20 cellular contexts compared by ENCODE assay signal in genomic region chr2:224183086-224183485, GRCh38.
"Had no signal": no experiment of that assay in that cellular context is flagged by ENCODE, and none has a peak within 500 bp of the region (broad histone marks: within the 10 kb centered on the region; RNA-seq: fewer than 3 reads in every experiment).

No MANE protein-coding gene starts in this region.

- H3K27ac ChIP-seq: ascending aorta, KMS-11, WERI-Rb-1 had no signal

- H3K4me3 Mint-ChIP-seq: activated CD4-positive, alpha-beta T cell treated with anti-CD3 and anti-CD28 coated beads for 36 hours; activated CD8-positive, alpha-beta T cell treated with anti-CD3 and anti-CD28 coated beads, Interleukin-2, amount 10 ng/mL, durations not matched to agents 7 days and 5 days; activated naive CD4-positive, alpha-beta T cell treated with anti-CD3 and anti-CD28 coated beads, Interleukin-2, amount 50 U/mL, for 24 hours had no signal

- ATAC-seq: activated CD4-positive, alpha-beta T cell treated with anti-CD3 and anti-CD28 coated beads for 36 hours; activated CD8-positive, alpha-beta T cell treated with anti-CD3 and anti-CD28 coated beads, Interleukin-2, amount 10 ng/mL, durations not matched to agents 7 days and 5 days; PC-3 had no signal

- H3K27ac Mint-ChIP-seq: activated CD4-positive, alpha-beta T cell treated with anti-CD3 and anti-CD28 coated beads for 36 hours; activated CD8-positive, alpha-beta T cell treated with anti-CD3 and anti-CD28 coated beads, Interleukin-2, amount 10 ng/mL, durations not matched to agents 7 days and 5 days; activated naive CD4-positive, alpha-beta T cell treated with anti-CD3 and anti-CD28 coated beads, Interleukin-2, amount 50 U/mL, for 24 hours had no signal

- H3K4me2 ChIP-seq: KMS-11 had no signal

- H3K4me3 ChIP-seq: ascending aorta had no signal

- H3K9ac ChIP-seq: KMS-11 had no signal

- H3K4me1 ChIP-seq: ascending aorta had no signal

- DNase-seq: activated CD4-positive, alpha-beta T cell treated with anti-CD3 and anti-CD28 coated beads for 36 hours; activated CD8-positive, alpha-beta memory T cell treated with anti-CD3 and anti-CD28 coated beads, Interleukin-2, amount 50 U/mL, for 48 hours; activated CD8-positive, alpha-beta T cell treated with anti-CD3 and anti-CD28 coated beads, Interleukin-2, amount 10 ng/mL, durations not matched to agents 7 days and 5 days; activated T-cell treated with anti-CD3 and anti-CD28 coated beads, Interleukin-2, amount 50 U/mL, for 1 hour; amniotic stem cell; caudate nucleus; MM.1S; NCI-H1105; NCI-H1436; NCI-H1694 treated with DMSO at 0.1 percent for 48 hours; NCI-H2029 treated with DMSO at 0.1 percent for 48 hours; NCI-H510A treated with DMSO at 0.1 percent for 48 hours; NCI-H69; PC-3; SHP77 treated with DMSO at 0.1 percent for 48 hours; T-helper 2 cell; WERI-Rb-1 had no signal

- H3K4me1 Mint-ChIP-seq: activated CD4-positive, alpha-beta T cell treated with anti-CD3 and anti-CD28 coated beads for 36 hours; activated naive CD4-positive, alpha-beta T cell treated with anti-CD3 and anti-CD28 coated beads, Interleukin-2, amount 50 U/mL, for 24 hours had no signal

- H3K27me3 ChIP-seq: ascending aorta had no signal

- H3K9me3 ChIP-seq: ascending aorta had no signal

- H3K36me3 ChIP-seq: ascending aorta, WERI-Rb-1 had no signal
